In genomic region chr13:21579754-21580316, GRCh38 we compare ENCODE assay signal across 11 cellular contexts. TPM values are rescaled to one million over a fixed set of nuclear protein-coding genes. Genes with fewer than 3 reads are reported as not detected.
DNase-seq lines count a peak whose midpoint lies in the region; ATAC-seq and TF ChIP-seq lines count a peak whose summit lies in the region.
"Had no signal": no experiment of that assay in that cellular context is flagged by ENCODE, and none has a peak within 500 bp of the region (broad histone marks: within the 10 kb centered on the region; RNA-seq: fewer than 3 reads in every experiment).

No MANE protein-coding gene starts in this region.

- H2AFZ ChIP-seq in OCI-LY7 (ENCODE audit: low read length): no peak overlapping the region

- ATAC-seq in activated CD4-positive, alpha-beta T cell treated with anti-CD3 and anti-CD28 coated beads for 36 hours: peak; percentile 90
- ATAC-seq in HG02938 (IDR thresholded peaks at IDR 0.05; ENCODE audit: unreplicated experiment) (peak; percentile 72), HG02973 (IDR thresholded peaks at IDR 0.05; ENCODE audit: unreplicated experiment) (no peak)

- H3K27ac ChIP-seq in OCI-LY7 (ENCODE audit: low read depth, low read length, poor library complexity, severe bottlenecking): peak overlapping the region; percentile 6
- H3K27ac ChIP-seq: right atrium auricular region, SK-N-MC had no signal

- H4K20me1 ChIP-seq in OCI-LY7 (ENCODE audit: insufficient read depth, low read length): peaks cover 4% of the 10 kb centered on the region; the same call in 1 of the 2 replicates

- POLR2A ChIA-PET in activated CD4-positive, alpha-beta T cell treated with anti-CD3 and anti-CD28 coated beads for 36 hours (lab: Charles Lee): no interaction called here
- POLR2A ChIA-PET in OCI-LY7 (lab: Charles Lee): interaction anchor here (0.6 to 1.5 kb wide), 3 partner anchors 23 to 93 kb away, joined by 3 to 7 read pairs (median 5); no protein-coding TSS in a partner anchor

- H3K27me3 Mint-ChIP-seq in activated CD4-positive, alpha-beta T cell treated with anti-CD3 and anti-CD28 coated beads for 36 hours: no peaks in the 10 kb centered on the region
- H3K27me3 Mint-ChIP-seq in nephron (ENCODE audit: low read depth): no peaks in the 10 kb centered on the region

- no peak for DNase-seq in activated CD4-positive, alpha-beta T cell treated with anti-CD3 and anti-CD28 coated beads for 36 hours
- no peak for DNase-seq in activated CD4-positive, alpha-beta T cell treated with anti-CD3 and anti-CD28 coated beads, Interleukin-2, amount 50 U/mL, for 48 hours
- DNase-seq in OCI-LY7 (ENCODE audit: low spot score) (peak; percentile 41), LoVo (ENCODE audit: low spot score) (no peak), OCI-M2 (lab: John Stamatoyannopoulos, UW; ENCODE audit: unreplicated experiment) (no peak)
- DNase-seq: NCI-H146 had no signal

- intact Hi-C loops in activated CD4-positive, alpha-beta T cell treated with anti-CD3 and anti-CD28 coated beads for 36 hours (cut with DNase I, micrococcal nuclease): loop anchor here in 1 of 2 experiments (1.0 kb wide), 1 partner anchor 23 kb away; no protein-coding TSS in a partner anchor
- intact Hi-C loops in OCI-LY7 (cut with micrococcal nuclease; ENCODE audit: unreplicated experiment): no loop called here

- peaks cover 38% of the 10 kb centered on the region for H3K4me1 Mint-ChIP-seq in activated CD4-positive, alpha-beta T cell treated with anti-CD3 and anti-CD28 coated beads for 36 hours
- H3K4me1 Mint-ChIP-seq in nephron: peaks cover 43% of the 10 kb centered on the region

- H3K9me3 Mint-ChIP-seq in activated CD4-positive, alpha-beta T cell treated with anti-CD3 and anti-CD28 coated beads for 36 hours (ENCODE audit: low read depth): peaks cover 7% of the 10 kb centered on the region
- no peaks in the 10 kb centered on the region for H3K9me3 Mint-ChIP-seq in nephron

- H3K9me3 ChIP-seq in OCI-LY7 (ENCODE audit: low read length): peaks cover 14% of the 10 kb centered on the region; the same call in 1 of the 2 replicates

- H3K79me2 ChIP-seq in OCI-LY7 (ENCODE audit: insufficient read depth, low read depth, low read length): peaks cover 44% of the 10 kb centered on the region; the same call in 1 of the 2 replicates

- peak overlapping the region; percentile 11 for H3K27ac Mint-ChIP-seq in activated CD4-positive, alpha-beta T cell treated with anti-CD3 and anti-CD28 coated beads for 36 hours
- H3K27ac Mint-ChIP-seq in nephron: peak overlapping the region; percentile 7 to 19 (median 19)

- H3K4me3 Mint-ChIP-seq in activated CD4-positive, alpha-beta T cell treated with anti-CD3 and anti-CD28 coated beads for 36 hours: no peak overlapping the region
- no peak overlapping the region for H3K4me3 Mint-ChIP-seq in nephron

- no peak overlapping the region for H3K4me3 ChIP-seq in OCI-LY7 (ENCODE audit: low read depth, low read length, poor library complexity, severe bottlenecking)
- H3K4me3 ChIP-seq: right atrium auricular region, SK-N-MC had no signal

- H3K36me3 Mint-ChIP-seq in activated CD4-positive, alpha-beta T cell treated with anti-CD3 and anti-CD28 coated beads for 36 hours (ENCODE audit: low read depth): peaks cover 18% of the 10 kb centered on the region
- peaks cover 18% of the 10 kb centered on the region for H3K36me3 Mint-ChIP-seq in nephron (ENCODE audit: low read depth)

- H3K36me3 ChIP-seq in OCI-LY7 (ENCODE audit: insufficient read depth, low read length): peaks cover 13% of the 10 kb centered on the region
- H3K36me3 ChIP-seq: right atrium auricular region had no signal

- H3K4me1 ChIP-seq in OCI-LY7 (ENCODE audit: insufficient read depth, low read length, poor library complexity, severe bottlenecking): peaks cover 14% of the 10 kb centered on the region
- H3K4me1 ChIP-seq: right atrium auricular region had no signal

- no peaks in the 10 kb centered on the region for H3K9me2 ChIP-seq in OCI-LY7 (ENCODE audit: insufficient read depth, low read length)

- CTCF ChIA-PET in activated CD4-positive, alpha-beta T cell treated with anti-CD3 and anti-CD28 coated beads for 36 hours (lab: Charles Lee): no interaction called here
- CTCF ChIA-PET in OCI-LY7 (lab: Charles Lee; ENCODE audit: unreplicated experiment): no interaction called here

- TF ChIP-seq CTCF in OCI-LY7 (conservative IDR thresholded peaks at IDR 0.05; ENCODE audit: low read length): no peak
- no peak for TF ChIP-seq CTCF in nephron (IDR thresholded peaks at IDR 0.05; ENCODE audit: unreplicated experiment in 3 of 3)

- H3K4me2 ChIP-seq in OCI-LY7 (ENCODE audit: low read length): peak overlapping the region; percentile 34

- no TSS peak for BruUV-seq in OCI-LY7 (replicated peaks; lab: Mats Ljungman, UMichigan)

RNA-seq across cellular contexts. Expression of gene MICU2, which starts 24.1 kb away (rescaled TPM):
- total RNA-seq in activated CD4-positive, alpha-beta T cell treated with anti-CD3 and anti-CD28 coated beads for 36 hours: 10 to 100 TPM; 28.4 to 28.7 TPM
- 41.6 and 51.3 TPM in 2 replicates for total RNA-seq in OCI-LY7 (2014; rRNA removed; shearing (Covaris generic))
- 37.5 and 40.8 TPM in 2 replicates for total RNA-seq in OCI-LY7 (2022)
